In genomic region chr12:109736552-109737108, GRCh38 we compare ENCODE assay signal across 10 cellular contexts. TPM values are rescaled to one million over a fixed set of nuclear protein-coding genes. Genes with fewer than 3 reads are reported as not detected.
DNase-seq lines count a peak whose midpoint lies in the region; ATAC-seq, FAIRE-seq and TF ChIP-seq lines count a peak whose summit lies in the region.
"Had no signal": no experiment of that assay in that cellular context is flagged by ENCODE, and none has a peak within 500 bp of the region (broad histone marks: within the 10 kb centered on the region; RNA-seq: fewer than 3 reads in every experiment).

No MANE protein-coding gene starts in this region.

- ATAC-seq in left lobe of liver, result peak; percentile 8

- H3K4me1 Mint-ChIP-seq in activated naive CD4-positive, alpha-beta T cell treated with anti-CD3 and anti-CD28 coated beads, Interleukin-2, amount 10 ng/mL, durations not matched to agents 7 days and 5 days, result no peaks in the 10 kb centered on the region
- peaks cover 6% of the 10 kb centered on the region for H3K4me1 Mint-ChIP-seq in astrocyte (ENCODE audit: low read depth, unreplicated experiment)

- H3K36me3 ChIP-seq in astrocyte (ENCODE audit: insufficient read depth, low read length), result no peaks in the 10 kb centered on the region
- H3K36me3 ChIP-seq: SJSA1 had no signal

- H4K20me1 ChIP-seq in astrocyte (ENCODE audit: insufficient read depth, low read length), result no peaks in the 10 kb centered on the region

- no peak overlapping the region for H3K4me3 Mint-ChIP-seq in activated naive CD4-positive, alpha-beta T cell treated with anti-CD3 and anti-CD28 coated beads, Interleukin-2, amount 10 ng/mL, durations not matched to agents 7 days and 5 days
- H3K4me3 Mint-ChIP-seq in astrocyte (ENCODE audit: unreplicated experiment), result no peak overlapping the region

- H3K27me3 ChIP-seq in astrocyte (ENCODE audit: insufficient read depth, low read length), result peaks cover 18% of the 10 kb centered on the region
- H3K27me3 ChIP-seq: SJSA1 had no signal

- H3K27me3 Mint-ChIP-seq in activated naive CD4-positive, alpha-beta T cell treated with anti-CD3 and anti-CD28 coated beads, Interleukin-2, amount 10 ng/mL, durations not matched to agents 7 days and 5 days, result peaks cover 61% of the 10 kb centered on the region
- peaks cover 30% of the 10 kb centered on the region for H3K27me3 Mint-ChIP-seq in astrocyte (ENCODE audit: low read depth, unreplicated experiment)

- no peak overlapping the region for H3K27ac ChIP-seq in astrocyte (ENCODE audit: low read depth, low read length)
- H3K27ac ChIP-seq: SJSA1 had no signal

- no peaks in the 10 kb centered on the region for H3K9me3 Mint-ChIP-seq in activated naive CD4-positive, alpha-beta T cell treated with anti-CD3 and anti-CD28 coated beads, Interleukin-2, amount 10 ng/mL, durations not matched to agents 7 days and 5 days
- H3K9me3 Mint-ChIP-seq in astrocyte (ENCODE audit: unreplicated experiment), result no peaks in the 10 kb centered on the region

- H3K27ac Mint-ChIP-seq in activated naive CD4-positive, alpha-beta T cell treated with anti-CD3 and anti-CD28 coated beads, Interleukin-2, amount 10 ng/mL, durations not matched to agents 7 days and 5 days, result no peak overlapping the region
- H3K27ac Mint-ChIP-seq in astrocyte (ENCODE audit: unreplicated experiment), result no peak overlapping the region

- DNase-seq in activated naive CD4-positive, alpha-beta T cell treated with anti-CD3 and anti-CD28 coated beads, Interleukin-2, amount 10 ng/mL, durations not matched to agents 7 days and 5 days, result peak; percentile 53
- DNase-seq in activated naive CD4-positive, alpha-beta T cell treated with Interleukin-2 at 50 U/mL for 16 hours, result no peak
- DNase-seq in astrocyte (ENCODE audit: low read depth), result peak; percentile 29
- DNase-seq in left lobe of liver (ENCODE audit: low spot score), result peak; percentile 46
- peak; percentile 38 for DNase-seq in urothelium cell line (ENCODE audit: low spot score)
- DNase-seq in SHP77 (lab: John Stamatoyannopoulos, UW), result no peak
- DNase-seq in GDM1 (lab: John Stamatoyannopoulos, UW), result no peak
- DNase-seq in GM13977 (ENCODE audit: low spot score), result no peak

- no peaks in the 10 kb centered on the region for H3K79me2 ChIP-seq in astrocyte (ENCODE audit: insufficient read depth, low read length)

- peaks cover 6% of the 10 kb centered on the region for H3K4me1 ChIP-seq in astrocyte (ENCODE audit: insufficient read depth, low read length)

- no peak overlapping the region for H3K4me3 ChIP-seq in astrocyte (ENCODE audit: insufficient read depth, low read depth, low read length)
- H3K4me3 ChIP-seq: SJSA1 had no signal

- CTCF ChIA-PET in activated naive CD4-positive, alpha-beta T cell treated with anti-CD3 and anti-CD28 coated beads, Interleukin-2, amount 10 ng/mL, durations not matched to agents 7 days and 5 days (lab: Charles Lee), result no interaction called here

- H2AFZ ChIP-seq in astrocyte (ENCODE audit: low read depth, low read length), result no peak overlapping the region

- in situ Hi-C loops in GM13977 (cut with MboI; ENCODE audit: low pct_unique_long_range_greater_than_20kb, low sequenced_read_pairs, unreplicated experiment), result no loop called here

- H3K36me3 Mint-ChIP-seq in activated naive CD4-positive, alpha-beta T cell treated with anti-CD3 and anti-CD28 coated beads, Interleukin-2, amount 10 ng/mL, durations not matched to agents 7 days and 5 days, result no peaks in the 10 kb centered on the region
- H3K36me3 Mint-ChIP-seq in astrocyte (ENCODE audit: low read depth, unreplicated experiment), result peaks cover 1% of the 10 kb centered on the region

- no peaks in the 10 kb centered on the region for H3K9me3 ChIP-seq in astrocyte (ENCODE audit: insufficient read depth, low read depth, low read length)
- H3K9me3 ChIP-seq: SJSA1 had no signal

- H3K4me2 ChIP-seq in astrocyte (ENCODE audit: low read length), result no peak overlapping the region

- no peak for TF ChIP-seq CTCF in astrocyte (IDR thresholded peaks at IDR 0.05; ENCODE audit: insufficient read depth, low read depth, low read length)
- no peak for TF ChIP-seq CTCF in GM13977 (IDR thresholded peaks at IDR 0.05; ENCODE audit: extremely low read depth, insufficient read depth, missing control alignments)

- H3K9ac ChIP-seq in astrocyte (ENCODE audit: low read length), result no peak overlapping the region

- FAIRE-seq in astrocyte (lab: Jason Lieb, UNC), result no peak
- no peak for FAIRE-seq in urothelium cell line (lab: Jason Lieb, UNC)
- FAIRE-seq: G401.6 had no signal

RNA-seq across cellular contexts. Expression of gene FAM222A, which starts 23.0 kb away (rescaled TPM):
- 1.2 and 1.4 TPM in 2 replicates for total RNA-seq in astrocyte
- 1.8 TPM for total RNA-seq in left lobe of liver

Comparison
In these comparisons a context has a peak if more than half of its experiments do, and no peak if none do; other contexts are left out.
1. DNase-seq: peak in activated naive CD4-positive, alpha-beta T cell treated with anti-CD3 and anti-CD28 coated beads, Interleukin-2, amount 10 ng/mL, durations not matched to agents 7 days and 5 days (single experiment), astrocyte (single experiment), left lobe of liver (single experiment) and urothelium cell line (single experiment); none in activated naive CD4-positive, alpha-beta T cell treated with Interleukin-2 at 50 U/mL for 16 hours (single experiment), SHP77 (0 of 2), GDM1 (single experiment) and GM13977 (single experiment).